Comparison of ENCODE assay signal across 10 cellular contexts in the genomic region with DNA sequence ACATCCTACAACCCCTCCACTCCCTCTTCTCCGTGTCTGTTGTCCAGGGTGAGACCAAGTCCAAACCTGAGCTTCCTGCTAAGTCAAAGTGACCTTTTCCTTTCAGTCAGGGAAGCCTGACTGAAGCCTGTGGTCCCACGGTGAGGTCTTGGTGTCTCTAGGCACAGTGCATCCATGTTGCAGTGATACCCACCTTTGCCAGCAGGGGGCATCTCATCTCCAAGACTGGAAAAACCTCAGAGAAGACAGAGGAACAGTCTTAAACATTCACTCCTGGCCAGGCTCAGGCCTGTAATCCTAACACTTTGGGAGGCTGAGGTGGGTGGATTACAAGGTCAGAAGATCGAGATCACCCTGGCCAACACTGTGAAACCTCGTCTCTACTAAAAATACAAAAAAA. TPM values are rescaled to one million over a fixed set of nuclear protein-coding genes. Genes with fewer than 3 reads are reported as not detected.
DNase-seq lines count a peak whose midpoint lies in the region; ATAC-seq, FAIRE-seq and TF ChIP-seq lines count a peak whose summit lies in the region.
"Not testable (repeated sequence)": the region's sequence is repeated elsewhere in the genome, so short reads cannot be mapped to it uniquely, and the experiment has no call there.
"Had no signal": no experiment of that assay in that cellular context is flagged by ENCODE, and none has a peak within 500 bp of the region (broad histone marks: within the 10 kb centered on the region; RNA-seq: fewer than 3 reads in every experiment).

No MANE protein-coding gene starts in this region.

- dilution Hi-C loops in keratinocyte (cut with MboI; ENCODE audit: extremely low pct_ligation_motif_present, low sequenced_read_pairs): not testable (repeated sequence)

- H3K79me2 ChIP-seq in keratinocyte (ENCODE audit: control insufficient read depth, insufficient read depth, low read length): not testable (repeated sequence)

- not testable (repeated sequence) for H2AFZ ChIP-seq in keratinocyte (ENCODE audit: control insufficient read depth, low read length)

- not testable (repeated sequence) for H4K20me1 ChIP-seq in keratinocyte (ENCODE audit: control insufficient read depth, extremely low read depth, insufficient read depth, low read length)

- DNase-seq in AG08396 (ENCODE audit: low spot score) (peak; percentile 24), HK-2 (ENCODE audit: unreplicated experiment) (peak; percentile 30), OCI-M1 (lab: John Stamatoyannopoulos, UW) (peak; percentile 85), dermis blood vessel endothelial cell (peak; percentile 59)
- DNase-seq in activated CD8-positive, alpha-beta memory T cell treated with anti-CD3 and anti-CD28 coated beads for 48 hours (ENCODE audit: low read depth in 2 of 3, low spot score in 2 of 3): peak; percentile 24 to 37 (median 24)
- DNase-seq in keratinocyte (ENCODE audit: low read depth, low spot score): not testable (repeated sequence)
- DNase-seq in stimulated activated CD4-positive, alpha-beta T cell treated with anti-CD3 and anti-CD28 coated beads, Interleukin-12 subunit alpha, Interleukin-12 subunit beta, amount 100 ng/mL, for 4 hours: peak; percentile 22

- H3K4me1 ChIP-seq in keratinocyte (ENCODE audit: control insufficient read depth, extremely low read depth, insufficient read depth, low read length): not testable (repeated sequence)

- H3K27ac ChIP-seq in keratinocyte (ENCODE audit: control insufficient read depth, insufficient read depth, low read length): not testable (repeated sequence)

- not testable (repeated sequence) for H3K36me3 ChIP-seq in keratinocyte (ENCODE audit: control insufficient read depth in 2 of 2, extremely low read depth in 1 of 2, insufficient read depth in 2 of 2, low read length in 2 of 2)

- not testable (repeated sequence) for H3K9me1 ChIP-seq in keratinocyte (ENCODE audit: control insufficient read depth, extremely low read depth, insufficient read depth, low read length)

- not testable (repeated sequence) for H3K9me3 ChIP-seq in keratinocyte (ENCODE audit: control insufficient read depth, low read depth, low read length)

- H3K9ac ChIP-seq in keratinocyte (ENCODE audit: control insufficient read depth, extremely low read depth, insufficient read depth, low read length): not testable (repeated sequence)

- ATAC-seq in GM18502 (IDR thresholded peaks at IDR 0.05; ENCODE audit: poor library complexity, unreplicated experiment): peak; percentile 76

- FAIRE-seq in keratinocyte (lab: Jason Lieb, UNC): not testable (repeated sequence)

- not testable (repeated sequence) for H3K27me3 ChIP-seq in keratinocyte (ENCODE audit: control insufficient read depth, extremely low read depth, insufficient read depth, low read length)

- H3K4me2 ChIP-seq in keratinocyte (ENCODE audit: control insufficient read depth, extremely low read depth, insufficient read depth, low read depth, low read length): not testable (repeated sequence)

- H3K4me3 ChIP-seq in keratinocyte (ENCODE audit: control insufficient read depth in 2 of 3, extremely low read depth in 1 of 3, insufficient read depth in 2 of 3, low read depth in 1 of 3, low read length in 3 of 3): not testable (repeated sequence)

- peak; percentile 33 to 42 (median 41) for TF ChIP-seq CTCF in keratinocyte (optimal IDR thresholded peaks at IDR 0.05 in 1 of 3, IDR thresholded peaks at IDR 0.05 in 1 of 3, conservative IDR thresholded peaks at IDR 0.05 in 1 of 3; ENCODE audit: extremely low read depth in 1 of 3, insufficient read depth in 2 of 3, low read length in 3 of 3)

RNA-seq across cellular contexts. Expression of gene XAGE2, which starts 23.4 kb away (rescaled TPM):
- total RNA-seq in dermis blood vessel endothelial cell: not detected in 2 replicates
- not detected in 3 replicates for polyA plus RNA-seq in keratinocyte
- not detected for polyA plus RNA-seq in keratinocyte (2011; ENCODE audit: low read depth)
- polyA plus RNA-seq in keratinocyte (2011; cell fraction: cytosol; rRNA removed): not detected in 2 replicates
- polyA plus RNA-seq in keratinocyte (2011; cell fraction: nucleus; rRNA removed): not detected in 2 replicates
- not detected in 2 replicates for polyA plus RNA-seq in keratinocyte (2012; ENCODE audit: low replicate concordance)
- polyA minus RNA-seq in keratinocyte: not detected in 3 replicates
- polyA minus RNA-seq in keratinocyte (2011; cell fraction: cytosol; rRNA and poly(A)+ RNA removed): not detected
- not detected in 2 replicates for polyA minus RNA-seq in keratinocyte (2011; cell fraction: nucleus; rRNA and poly(A)+ RNA removed)
- total RNA-seq: CD8-positive, alpha-beta T cell; mesenteric fat pad had no signal
